In genomic region chr12:56596815-56597214, GRCh38 we compare ENCODE assay signal across 13 cellular contexts. TPM values are rescaled to one million over a fixed set of nuclear protein-coding genes. Genes with fewer than 3 reads are reported as not detected.
DNase-seq lines count a peak whose midpoint lies in the region; ATAC-seq and TF ChIP-seq lines count a peak whose summit lies in the region.
"Had no signal": no experiment of that assay in that cellular context is flagged by ENCODE, and none has a peak within 500 bp of the region (broad histone marks: within the 10 kb centered on the region; RNA-seq: fewer than 3 reads in every experiment).

No MANE protein-coding gene starts in this region.

- TF ChIP-seq CTCF in Panc1 (IDR thresholded peaks at IDR 0.05) (no peak), esophagus muscularis mucosa (IDR thresholded peaks at IDR 0.05) (no peak), sigmoid colon (IDR thresholded peaks at IDR 0.05) (no peak)

- H3K4me3 ChIP-seq in H7 (ENCODE audit: insufficient read depth, low read depth, low read length): no peak overlapping the region
- H3K4me3 ChIP-seq in Panc1 (ENCODE audit: low read depth in 2 of 2, low read length in 2 of 2): no peak overlapping the region
- no peak overlapping the region for H3K4me3 ChIP-seq in esophagus muscularis mucosa
- no peak overlapping the region for H3K4me3 ChIP-seq in sigmoid colon
- H3K4me3 ChIP-seq: BLaER1 treated with 17β-estradiol and CSF1 and Interleukin-3, amounts not matched to agents 10 nM and 100 nM; vagina had no signal

- ATAC-seq in Panc1 (no peak), GM21576 (IDR thresholded peaks at IDR 0.05; ENCODE audit: unreplicated experiment) (no peak)

- CTCF ChIA-PET in Panc1 (lab: Charles Lee): no interaction called here

- TF ChIP-seq POLR2A in esophagus muscularis mucosa (IDR thresholded peaks at IDR 0.05; ENCODE audit: low read depth) (no peak), sigmoid colon (IDR thresholded peaks at IDR 0.05) (no peak)

- 90% methylated on average over 1 of the region's 3 CpGs for WGBS in esophagus muscularis mucosa
- 78% methylated on average over 3 of the region's 3 CpGs for WGBS in sigmoid colon, 2 donors

- TF ChIP-seq EP300 in esophagus muscularis mucosa (IDR thresholded peaks at IDR 0.05) (no peak), sigmoid colon (IDR thresholded peaks at IDR 0.05) (no peak)

- H3K27me3 ChIP-seq in H7 (ENCODE audit: control insufficient read depth, insufficient read depth, low read length): no peaks in the 10 kb centered on the region
- no peaks in the 10 kb centered on the region for H3K27me3 ChIP-seq in Panc1 (ENCODE audit: control insufficient read depth, insufficient read depth, low read length)
- H3K27me3 ChIP-seq in esophagus muscularis mucosa: peaks cover 0 to 3% (median 0%) of the 10 kb centered on the region in 4 donors
- H3K27me3 ChIP-seq in sigmoid colon: no peaks in the 10 kb centered on the region
- H3K27me3 ChIP-seq: BLaER1 treated with 17β-estradiol and CSF1 and Interleukin-3, amounts not matched to agents 10 nM and 100 nM; vagina had no signal

- POLR2A ChIA-PET in Panc1 (lab: Charles Lee): interaction anchor here (0.5 kb wide), 1 partner anchor 573 kb away, joined by 4 read pairs; no protein-coding TSS in a partner anchor

- no peak overlapping the region for H3K27ac ChIP-seq in Panc1 (ENCODE audit: low read length)
- peak overlapping the region in 3 of 4 donors; percentile 46 to 63 (median 49) for H3K27ac ChIP-seq in esophagus muscularis mucosa (replicated peaks in 1 of 4)
- peak overlapping the region in 3 of 4 donors; percentile 21 to 51 (median 29) for H3K27ac ChIP-seq in sigmoid colon
- H3K27ac ChIP-seq: BLaER1 treated with 17β-estradiol and CSF1 and Interleukin-3, amounts not matched to agents 10 nM and 100 nM; vagina had no signal

- peaks cover 41% of the 10 kb centered on the region for H3K36me3 ChIP-seq in H7 (replicated peaks; ENCODE audit: control insufficient read depth, insufficient read depth, low read length)
- H3K36me3 ChIP-seq in Panc1 (ENCODE audit: control insufficient read depth, insufficient read depth, low read length): peaks cover 27% of the 10 kb centered on the region
- H3K36me3 ChIP-seq in esophagus muscularis mucosa: peaks cover 42 to 79% (median 63%) of the 10 kb centered on the region in 4 donors
- peaks cover 39 to 70% (median 46%) of the 10 kb centered on the region in 4 donors for H3K36me3 ChIP-seq in sigmoid colon

- H3K4me1 ChIP-seq in Panc1 (ENCODE audit: control insufficient read depth, insufficient read depth, low read length) (no peaks in the 10 kb centered on the region; the same call in 1 of the 2 replicates), esophagus muscularis mucosa (peaks cover 16 to 30% (median 24%) of the 10 kb centered on the region in 4 donors), sigmoid colon (peaks cover 0 to 17% (median 9%) of the 10 kb centered on the region in 4 donors)

- TSS peak; percentile 58 for BruUV-seq in Panc1 (replicated peaks; lab: Mats Ljungman, UMichigan)

- intact Hi-C loops in Panc1 (cut with micrococcal nuclease; ENCODE audit: unreplicated experiment): no loop called here
- intact Hi-C loops in esophagus muscularis mucosa (cut with DNase I): no loop called here
- intact Hi-C loops in sigmoid colon (cut with DNase I): no loop called here

- H3K9me3 ChIP-seq in Panc1 (ENCODE audit: control insufficient read depth, insufficient read depth, low read depth, low read length) (no peaks in the 10 kb centered on the region), esophagus muscularis mucosa (no peaks in the 10 kb centered on the region), sigmoid colon (no peaks in the 10 kb centered on the region)
- H3K9me3 ChIP-seq: BLaER1 treated with 17β-estradiol and CSF1 and Interleukin-3, amounts not matched to agents 10 nM and 100 nM; vagina had no signal

- DNase-seq in H7 (peak; percentile 55), Panc1 (ENCODE audit: low read depth, low spot score) (no peak), esophagus muscularis mucosa (ENCODE audit: extremely low spot score) (no peak), sigmoid colon (peak; percentile 48), cortex of kidney (lab: John Stamatoyannopoulos, UW) (no peak), GF-D8 (lab: John Stamatoyannopoulos, UW) (no peak)
- DNase-seq: activated CD4-positive, CD25-positive, alpha-beta regulatory T cell treated with anti-CD3 and anti-CD28 coated beads, Interleukin-2, amount 50 U/mL, for 72 hours; hippocampal formation; stimulated activated CD4-positive, alpha-beta T cell treated with anti-CD3 and anti-CD28 coated beads, Interleukin-4, amount 100 ng/mL, for 4 hours; T-helper 1 cell had no signal

- in situ Hi-C loops in Panc1 (cut with HindIII; ENCODE audit: low pct_unique_long_range_greater_than_20kb, low sequenced_read_pairs): no loop called here

RNA-seq across cellular contexts. Expression of gene BAZ2A, which starts 33.3 kb away (rescaled TPM):
- total RNA-seq in H7 (2014; rRNA removed; shearing (Covaris generic)): 23.6 and 24.6 TPM in 2 replicates
- total RNA-seq in Panc1 (2021; ENCODE audit: unreplicated experiment) (131 TPM), esophagus muscularis mucosa (10 to 100 TPM; 45.4 to 65.6 (median 61.5) TPM), sigmoid colon (10 to 100 TPM; 39.6 to 91.1 (median 46.8) TPM)
- 77.0 TPM for polyA plus RNA-seq in Panc1 (2012; ENCODE audit: insufficient read length)
- polyA plus RNA-seq in sigmoid colon: 10 to 100 TPM; 14.4 to 59.5 (median 25.4) TPM

RNA-seq across cellular contexts. Expression of gene ATP5F1B, which starts 49.0 kb away (rescaled TPM):
- 959 and 1,061 TPM in 2 replicates for total RNA-seq in H7 (2014; rRNA removed; shearing (Covaris generic))
- total RNA-seq in Panc1 (2021; ENCODE audit: unreplicated experiment) (999 TPM), esophagus muscularis mucosa (100 to 1,000 TPM; 383 to 465 (median 424) TPM), sigmoid colon (100 to 1,000 TPM; 414 to 487 (median 449) TPM)
- 1,395 TPM for polyA plus RNA-seq in Panc1 (2012; ENCODE audit: insufficient read length)
- 1,000 to 10,000 TPM in 2 of 3 donors, 100 to 1,000 TPM in 1; 899 to 1,730 (median 1,188) TPM for polyA plus RNA-seq in sigmoid colon

Comparison
In these comparisons a context has a peak if more than half of its experiments do, and no peak if none do; other contexts are left out.
1. DNase-seq: peak in H7 (single experiment) and sigmoid colon (single experiment); none in Panc1 (single experiment), esophagus muscularis mucosa (single experiment), cortex of kidney (single experiment) and GF-D8 (single experiment).